Comparison of ENCODE assay signal across 31 cellular contexts in the genomic region with DNA sequence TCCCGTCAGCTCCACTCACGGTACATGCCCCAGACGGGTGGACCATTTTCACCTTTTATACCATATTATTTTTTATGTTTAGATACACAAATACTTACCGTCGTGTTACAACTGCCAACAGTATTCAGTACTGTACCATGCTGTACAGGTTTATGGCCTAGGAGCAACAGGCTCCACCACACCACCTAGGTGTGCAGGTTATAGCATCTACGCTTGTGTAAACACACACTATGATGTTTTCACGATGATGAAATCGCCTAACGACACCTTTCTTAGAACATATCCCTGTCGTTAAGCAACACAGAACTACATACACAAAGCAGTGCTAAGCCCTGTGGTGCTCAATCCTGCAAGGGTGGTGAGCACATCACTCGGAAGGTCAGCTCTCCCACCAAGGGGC. TPM values are rescaled to one million over a fixed set of nuclear protein-coding genes. Genes with fewer than 3 reads are reported as not detected.
"Had no signal": no experiment of that assay in that cellular context is flagged by ENCODE, and none has a peak within 500 bp of the region (broad histone marks: within the 10 kb centered on the region; RNA-seq: fewer than 3 reads in every experiment).

No MANE protein-coding gene starts in this region.

- ATAC-seq: activated naive CD4-positive, alpha-beta T cell treated with anti-CD3 and anti-CD28 coated beads, Interleukin-2, amount 50 U/mL, for 72 hours; activated T-cell treated with anti-CD3 and anti-CD28 coated beads, Interleukin-2, amount 50 U/mL, for 72 hours; effector memory CD8-positive, alpha-beta T cell; foreskin keratinocyte; gastrocnemius medialis; WTC11 had no signal

- H3K9me3 ChIP-seq: ascending aorta, esophagus muscularis mucosa, gastrocnemius medialis had no signal

- H3K4me3 ChIP-seq: ascending aorta, esophagus muscularis mucosa, gastrocnemius medialis had no signal

- DNase-seq: activated CD4-positive, alpha-beta T cell treated with anti-CD3 and anti-CD28 coated beads for 1 hour; activated CD4-positive, alpha-beta T cell treated with anti-CD3 and anti-CD28 coated beads for 4 hours; activated CD4-positive, alpha-beta T cell treated with anti-CD3 and anti-CD28 coated beads, Interleukin-2, amount 50 U/mL, for 1 hour; activated CD4-positive, alpha-beta T cell treated with anti-CD3 and anti-CD28 coated beads, Interleukin-2, amount 50 U/mL, for 48 hours; activated CD8-positive, alpha-beta memory T cell treated with anti-CD3 and anti-CD28 coated beads, Interleukin-2, amount 50 U/mL, for 48 hours; activated gamma-delta T cell; activated naive CD4-positive, alpha-beta T cell; activated naive CD4-positive, alpha-beta T cell treated with anti-CD3 and anti-CD28 coated beads, Interleukin-2, amount 10 ng/mL, durations not matched to agents 7 days and 5 days; activated naive CD8-positive, alpha-beta T cell treated with anti-CD3 and anti-CD28 coated beads, Interleukin-2, amount 10 ng/mL, durations not matched to agents 7 days and 5 days; activated T-cell treated with anti-CD3 and anti-CD28 coated beads for 4 hours; activated T-cell treated with anti-CD3 and anti-CD28 coated beads, Interleukin-2, amount 50 U/mL, for 24 hours; activated T-cell treated with anti-CD3 and anti-CD28 coated beads, Interleukin-2, amount 50 U/mL, for 72 hours; brain microvascular endothelial cell; cortex of kidney; dermis blood vessel endothelial cell; effector CD4-positive, alpha-beta T cell; effector memory CD8-positive, alpha-beta T cell; erythroblast; foreskin keratinocyte; gastrocnemius medialis; glutamatergic neuron; T-helper 2 cell had no signal

- H3K27ac ChIP-seq: ascending aorta, brain microvascular endothelial cell, esophagus muscularis mucosa, foreskin keratinocyte, gastrocnemius medialis, VCaP had no signal

- H3K4me1 ChIP-seq: ascending aorta, esophagus muscularis mucosa, foreskin keratinocyte had no signal

- H3K27me3 ChIP-seq: ascending aorta, brain microvascular endothelial cell, esophagus muscularis mucosa, foreskin keratinocyte, gastrocnemius medialis had no signal

RNA-seq across cellular contexts. Expression of gene OR6B2, which starts 29.6 kb away (rescaled TPM):
- total RNA-seq: activated naive CD4-positive, alpha-beta T cell treated with anti-CD3 and anti-CD28 coated beads, Interleukin-2, amount 50 U/mL, for 72 hours; activated naive CD8-positive, alpha-beta T cell treated with anti-CD3 and anti-CD28 coated beads, Interleukin-2, amount 10 ng/mL, durations not matched to agents 7 days and 5 days; activated T-cell treated with anti-CD3 and anti-CD28 coated beads, Interleukin-2, amount 50 U/mL, for 72 hours; ascending aorta; bronchial epithelial cell; cardiac septum; cerebellum; dermis blood vessel endothelial cell; esophagus muscularis mucosa; foreskin keratinocyte; gastrocnemius medialis; T-helper 1 cell treated with Interleukin-12 subunit alpha and Interleukin-12 subunit beta and Interleukin-4 antibody, amounts not matched to agents 30 ng/mL and 1 ng/mL, for 36 hours; WTC11 had no signal
- polyA plus RNA-seq: foreskin keratinocyte had no signal

RNA-seq across cellular contexts. Expression of gene OR6B3, which starts 52.6 kb away (rescaled TPM):
- total RNA-seq: activated naive CD4-positive, alpha-beta T cell treated with anti-CD3 and anti-CD28 coated beads, Interleukin-2, amount 50 U/mL, for 72 hours; activated naive CD8-positive, alpha-beta T cell treated with anti-CD3 and anti-CD28 coated beads, Interleukin-2, amount 10 ng/mL, durations not matched to agents 7 days and 5 days; activated T-cell treated with anti-CD3 and anti-CD28 coated beads, Interleukin-2, amount 50 U/mL, for 72 hours; ascending aorta; bronchial epithelial cell; cardiac septum; cerebellum; dermis blood vessel endothelial cell; esophagus muscularis mucosa; foreskin keratinocyte; gastrocnemius medialis; T-helper 1 cell treated with Interleukin-12 subunit alpha and Interleukin-12 subunit beta and Interleukin-4 antibody, amounts not matched to agents 30 ng/mL and 1 ng/mL, for 36 hours; WTC11 had no signal
- polyA plus RNA-seq: foreskin keratinocyte had no signal
